In genomic region chr5:159412284-159413046, GRCh38 we compare ENCODE assay signal across 9 cellular contexts.
DNase-seq lines count a peak whose midpoint lies in the region; ATAC-seq, FAIRE-seq and TF ChIP-seq lines count a peak whose summit lies in the region.
"Had no signal": no experiment of that assay in that cellular context is flagged by ENCODE, and none has a peak within 500 bp of the region (broad histone marks: within the 10 kb centered on the region; RNA-seq: fewer than 3 reads in every experiment).

No MANE protein-coding gene starts in this region.

- intact Hi-C loops in left ventricle myocardium superior (cut with micrococcal nuclease), result no loop called here

- no peaks in the 10 kb centered on the region for H3K9me3 Mint-ChIP-seq in type B pancreatic cell

- no peak overlapping the region for H3K4me3 Mint-ChIP-seq in type B pancreatic cell

- in situ Hi-C loops in G401 (cut with HindIII; ENCODE audit: low sequenced_read_pairs), result no loop called here

- TF ChIP-seq POLR2A in GM12892 (IDR thresholded peaks at IDR 0.05; ENCODE audit: low read depth, low read length), result no peak

- TF ChIP-seq CTCF in type B pancreatic cell (conservative IDR thresholded peaks at IDR 0.05), result no peak

- H3K27me3 Mint-ChIP-seq in type B pancreatic cell, result no peaks in the 10 kb centered on the region

- FAIRE-seq in GM12892 (lab: Jason Lieb, UNC), result peak; percentile 73
- FAIRE-seq: endothelial cell of umbilical vein had no signal

- DNase-seq in GM12892 (ENCODE audit: insufficient read length) (no peak), RPMI8226 (peak; percentile 73), type B pancreatic cell (ENCODE audit: extremely low spot score, unreplicated experiment) (no peak), left ventricle myocardium superior (no peak), G401 (ENCODE audit: low spot score) (no peak)
- peak; percentile 69 for DNase-seq in activated naive CD4-positive, alpha-beta T cell treated with Interleukin-2 at 50 U/mL for 16 hours
- DNase-seq in stimulated activated CD4-positive, alpha-beta T cell treated with anti-CD3 and anti-CD28 coated beads, Interleukin-15, amount 100 ng/mL, for 48 hours (ENCODE audit: low read depth in 2 of 2), result peak; percentile 36 to 38

- no peaks in the 10 kb centered on the region for H3K4me1 Mint-ChIP-seq in type B pancreatic cell (ENCODE audit: unreplicated experiment)

- H3K36me3 Mint-ChIP-seq in type B pancreatic cell, result no peaks in the 10 kb centered on the region

- ATAC-seq in HG02763 (IDR thresholded peaks at IDR 0.05; ENCODE audit: unreplicated experiment), result peak; percentile 44
- ATAC-seq in left ventricle myocardium superior, result no peak

- H3K27ac Mint-ChIP-seq in type B pancreatic cell, result no peak overlapping the region

Comparison
In these comparisons a context has a peak if more than half of its experiments do, and no peak if none do; other contexts are left out.
1. DNase-seq: peak in RPMI8226 (single experiment), activated naive CD4-positive, alpha-beta T cell treated with Interleukin-2 at 50 U/mL for 16 hours (single experiment) and stimulated activated CD4-positive, alpha-beta T cell treated with anti-CD3 and anti-CD28 coated beads, Interleukin-15, amount 100 ng/mL, for 48 hours (2 of 2); none in GM12892 (single experiment), type B pancreatic cell (single experiment), left ventricle myocardium superior (single experiment) and G401 (single experiment).